12 cellular contexts compared by ENCODE assay signal in genomic region chr15:87033056-87033455, GRCh38.
DNase-seq lines count a peak whose midpoint lies in the region; ATAC-seq and TF ChIP-seq lines count a peak whose summit lies in the region.
"Had no signal": no experiment of that assay in that cellular context is flagged by ENCODE, and none has a peak within 500 bp of the region (broad histone marks: within the 10 kb centered on the region; RNA-seq: fewer than 3 reads in every experiment).

No MANE protein-coding gene starts in this region.

- 43 to 51% methylated on average over 2 of the region's 2 CpGs for WGBS in body of pancreas, 2 donors

- intact Hi-C loops in body of pancreas (cut with DNase I) = no loop called here

- H3K9me3 Mint-ChIP-seq in chondrocyte (ENCODE audit: low read depth) (no peaks in the 10 kb centered on the region), neural crest cell (no peaks in the 10 kb centered on the region)
- H3K9me3 Mint-ChIP-seq: activated naive CD4-positive, alpha-beta T cell treated with anti-CD3 and anti-CD28 coated beads for 36 hours had no signal

- TF ChIP-seq POLR2A in body of pancreas (IDR thresholded peaks at IDR 0.05) = no peak

- DNase-seq in ELR (ENCODE audit: low read depth) (peak; percentile 48), NCI-H82 treated with DMSO at 0.1 percent for 48 hours (lab: John Stamatoyannopoulos, UW; ENCODE audit: unreplicated experiment) (peak; percentile 7), chondrocyte (ENCODE audit: low spot score) (no peak), neural crest cell (ENCODE audit: low read depth, low spot score) (no peak), body of pancreas (no peak)
- DNase-seq: activated naive CD4-positive, alpha-beta T cell treated with anti-CD3 and anti-CD28 coated beads for 36 hours; effector memory CD4-positive, alpha-beta T cell; MV-4-11; spleen had no signal

- H3K9me3 ChIP-seq in body of pancreas = no peaks in the 10 kb centered on the region
- H3K9me3 ChIP-seq: spleen had no signal

- H3K27ac Mint-ChIP-seq in chondrocyte (ENCODE audit: unreplicated experiment) = no peak overlapping the region
- no peak overlapping the region for H3K27ac Mint-ChIP-seq in neural crest cell (ENCODE audit: unreplicated experiment)
- H3K27ac Mint-ChIP-seq: activated naive CD4-positive, alpha-beta T cell treated with anti-CD3 and anti-CD28 coated beads for 36 hours had no signal

- H3K4me1 Mint-ChIP-seq in chondrocyte (ENCODE audit: low read depth) = no peaks in the 10 kb centered on the region
- H3K4me1 Mint-ChIP-seq in neural crest cell = no peaks in the 10 kb centered on the region

- H3K4me3 ChIP-seq in body of pancreas = no peak overlapping the region
- H3K4me3 ChIP-seq: spleen had no signal

- no peaks in the 10 kb centered on the region for H3K4me1 ChIP-seq in body of pancreas
- H3K4me1 ChIP-seq: spleen had no signal

- H3K36me3 ChIP-seq in body of pancreas (replicated peaks in 1 of 2; ENCODE audit: insufficient read depth in 1 of 2, low read depth in 2 of 2) = no peaks in the 10 kb centered on the region
- H3K36me3 ChIP-seq: spleen had no signal

- no peak for ATAC-seq in GM19035 (IDR thresholded peaks at IDR 0.05; ENCODE audit: unreplicated experiment)
- no peak for ATAC-seq in body of pancreas
- no peak for ATAC-seq in HG03457 (IDR thresholded peaks at IDR 0.05; ENCODE audit: unreplicated experiment)
- no peak for ATAC-seq in HG03039 (IDR thresholded peaks at IDR 0.05; ENCODE audit: unreplicated experiment)

- H3K36me3 Mint-ChIP-seq in chondrocyte (ENCODE audit: low read depth) (no peaks in the 10 kb centered on the region), neural crest cell (ENCODE audit: low read depth) (no peaks in the 10 kb centered on the region)

- H3K27me3 Mint-ChIP-seq in chondrocyte (ENCODE audit: low read depth) (peaks cover 4% of the 10 kb centered on the region), neural crest cell (ENCODE audit: low read depth) (peaks cover 5% of the 10 kb centered on the region)

- peak; percentile 26 for TF ChIP-seq CTCF in chondrocyte (IDR thresholded peaks at IDR 0.05)
- TF ChIP-seq CTCF in neural crest cell (conservative IDR thresholded peaks at IDR 0.05) = peak; percentile 53
- TF ChIP-seq CTCF in body of pancreas (IDR thresholded peaks at IDR 0.05) = no peak

- H3K27me3 ChIP-seq in body of pancreas = no peaks in the 10 kb centered on the region
- H3K27me3 ChIP-seq: spleen had no signal

- H3K27ac ChIP-seq in body of pancreas = no peak overlapping the region
- H3K27ac ChIP-seq: spleen had no signal

- H3K4me3 Mint-ChIP-seq in chondrocyte (ENCODE audit: unreplicated experiment) (no peak overlapping the region), neural crest cell (no peak overlapping the region)
- H3K4me3 Mint-ChIP-seq: activated naive CD4-positive, alpha-beta T cell treated with anti-CD3 and anti-CD28 coated beads for 36 hours had no signal

Comparison
In these comparisons a context has a peak if more than half of its experiments do, and no peak if none do; other contexts are left out.
1. DNase-seq: peak in ELR (single experiment) and NCI-H82 treated with DMSO at 0.1 percent for 48 hours (single experiment); none in chondrocyte (single experiment), neural crest cell (single experiment) and body of pancreas (0 of 4).
2. CTCF ChIP-seq: peak in chondrocyte (single experiment) and neural crest cell (single experiment); none in body of pancreas (0 of 7).